ENCODE assay signal across 8 cellular contexts in the genomic region with DNA sequence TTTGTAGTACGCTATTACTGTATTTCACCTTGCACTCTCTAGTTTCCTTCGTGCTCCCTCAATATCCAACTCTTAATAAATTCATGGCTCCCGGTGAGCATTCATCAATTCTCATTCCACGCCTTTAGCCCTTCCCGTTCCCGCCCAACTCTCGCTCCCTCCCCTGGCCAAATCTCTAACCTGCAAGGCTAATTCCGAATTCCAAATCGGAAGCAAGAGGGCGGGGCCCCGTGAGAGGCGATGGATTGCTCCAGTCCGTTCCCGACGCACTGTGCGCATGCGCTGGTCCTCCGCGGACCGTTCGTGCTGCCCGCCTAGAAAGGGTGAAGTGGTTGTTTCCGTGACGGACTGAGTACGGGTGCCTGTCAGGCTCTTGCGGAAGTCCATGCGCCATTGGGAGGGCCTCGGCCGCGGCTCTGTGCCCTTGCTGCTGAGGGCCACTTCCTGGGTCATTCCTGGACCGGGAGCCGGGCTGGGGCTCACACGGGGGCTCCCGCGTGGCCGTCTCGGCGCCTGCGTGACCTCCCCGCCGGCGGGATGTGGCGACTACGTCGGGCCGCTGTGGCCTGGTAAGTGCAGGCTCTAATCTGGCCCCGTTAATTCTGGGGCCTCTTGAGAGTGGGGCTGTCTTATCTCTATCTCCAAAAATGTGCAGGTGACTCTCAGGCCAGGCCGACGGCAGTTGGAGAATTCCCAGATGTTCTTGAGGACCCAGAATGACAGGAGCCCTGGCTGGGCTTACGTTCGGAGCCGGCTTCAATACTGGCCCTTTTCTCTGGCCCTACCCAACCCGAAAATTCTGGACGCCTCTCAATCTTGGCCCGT. TPM values are rescaled to one million over a fixed set of nuclear protein-coding genes. Genes with fewer than 3 reads are reported as not detected.
DNase-seq lines count a peak whose midpoint lies in the region; ATAC-seq and TF ChIP-seq lines count a peak whose summit lies in the region.

A gene with protein sequence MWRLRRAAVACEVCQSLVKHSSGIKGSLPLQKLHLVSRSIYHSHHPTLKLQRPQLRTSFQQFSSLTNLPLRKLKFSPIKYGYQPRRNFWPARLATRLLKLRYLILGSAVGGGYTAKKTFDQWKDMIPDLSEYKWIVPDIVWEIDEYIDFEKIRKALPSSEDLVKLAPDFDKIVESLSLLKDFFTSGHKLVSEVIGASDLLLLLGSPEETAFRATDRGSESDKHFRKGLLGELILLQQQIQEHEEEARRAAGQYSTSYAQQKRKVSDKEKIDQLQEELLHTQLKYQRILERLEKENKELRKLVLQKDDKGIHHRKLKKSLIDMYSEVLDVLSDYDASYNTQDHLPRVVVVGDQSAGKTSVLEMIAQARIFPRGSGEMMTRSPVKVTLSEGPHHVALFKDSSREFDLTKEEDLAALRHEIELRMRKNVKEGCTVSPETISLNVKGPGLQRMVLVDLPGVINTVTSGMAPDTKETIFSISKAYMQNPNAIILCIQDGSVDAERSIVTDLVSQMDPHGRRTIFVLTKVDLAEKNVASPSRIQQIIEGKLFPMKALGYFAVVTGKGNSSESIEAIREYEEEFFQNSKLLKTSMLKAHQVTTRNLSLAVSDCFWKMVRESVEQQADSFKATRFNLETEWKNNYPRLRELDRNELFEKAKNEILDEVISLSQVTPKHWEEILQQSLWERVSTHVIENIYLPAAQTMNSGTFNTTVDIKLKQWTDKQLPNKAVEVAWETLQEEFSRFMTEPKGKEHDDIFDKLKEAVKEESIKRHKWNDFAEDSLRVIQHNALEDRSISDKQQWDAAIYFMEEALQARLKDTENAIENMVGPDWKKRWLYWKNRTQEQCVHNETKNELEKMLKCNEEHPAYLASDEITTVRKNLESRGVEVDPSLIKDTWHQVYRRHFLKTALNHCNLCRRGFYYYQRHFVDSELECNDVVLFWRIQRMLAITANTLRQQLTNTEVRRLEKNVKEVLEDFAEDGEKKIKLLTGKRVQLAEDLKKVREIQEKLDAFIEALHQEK (plus strand): TSS at position 368 of the 825 bp plus-strand sequence. CDS start 170 bp downstream, at position 538.

- no peaks in the 10 kb centered on the region for H3K36me3 ChIP-seq in liver (ENCODE audit: control insufficient read depth in 4 of 4, insufficient read depth in 3 of 4, low read depth in 1 of 4, low read length in 3 of 4)

- peak; percentile 46 to 50 for TF ChIP-seq RAD21 in liver (IDR thresholded peaks at IDR 0.05)

- TF ChIP-seq CTCF in liver (IDR thresholded peaks at IDR 0.05; ENCODE audit: low read depth, low read length, missing input control) = peak; percentile 21

- H3K9ac ChIP-seq in liver (ENCODE audit: low read depth in 1 of 2, low read length in 2 of 2) = peak within 1 kb of the TSS; percentile 76 to 92

- ATAC-seq in GM19438 (IDR thresholded peaks at IDR 0.05; ENCODE audit: low read depth, unreplicated experiment) = peak; percentile 99
- peak; percentile 88 for ATAC-seq in HG03575 (IDR thresholded peaks at IDR 0.05; ENCODE audit: extremely low read depth, insufficient number of reproducible peaks, low FRiP score, unreplicated experiment)

- no peaks in the 10 kb centered on the region for H3K9me3 ChIP-seq in liver (ENCODE audit: control insufficient read depth in 4 of 4, low read length in 3 of 4)

- H3K27ac ChIP-seq in liver (ENCODE audit: low read depth in 1 of 2, low read length in 2 of 2) = peak within 1 kb of the TSS; percentile 83 to 91

- H3K4me3 ChIP-seq in liver (ENCODE audit: low read depth in 1 of 3, low read length in 3 of 3) = peak within 1 kb of the TSS; percentile 83 to 97 (median 88)

- WGBS in liver = 1% methylated on average over 55 of the region's 55 CpGs

- peaks cover 0 to 20% (median 18%) of the 10 kb centered on the region in 4 donors for H3K4me1 ChIP-seq in liver (ENCODE audit: control insufficient read depth in 4 of 4, insufficient read depth in 4 of 4, low read length in 3 of 4)

- DNase-seq in CD1c-positive myeloid dendritic cell (ENCODE audit: extremely low spot score) = peak; percentile 99
- DNase-seq in NCI-H82 (lab: John Stamatoyannopoulos, UW) = peak; percentile 100
- peak; percentile 93 to 96 for DNase-seq in activated CD4-positive, alpha-beta T cell treated with anti-CD3 and anti-CD28 coated beads, Interleukin-2, amount 50 U/mL, for 48 hours
- peak; percentile 97 for DNase-seq in dermis microvascular lymphatic vessel endothelial cell (ENCODE audit: low read depth in 2 of 2)
- peak; percentile 94 for DNase-seq in stimulated activated CD4-positive, alpha-beta T cell treated with anti-CD3 and anti-CD28 coated beads, Interleukin-4, amount 100 ng/mL, for 24 hours

- H3K27me3 ChIP-seq in liver (ENCODE audit: control insufficient read depth in 4 of 4, insufficient read depth in 4 of 4, low read length in 3 of 4) = no peaks in the 10 kb centered on the region

TF ChIP-seq in liver, 16 proteins besides CTCF, POLR2A, EP300 and RAD21:
- TF ChIP-seq, protein P1, sequence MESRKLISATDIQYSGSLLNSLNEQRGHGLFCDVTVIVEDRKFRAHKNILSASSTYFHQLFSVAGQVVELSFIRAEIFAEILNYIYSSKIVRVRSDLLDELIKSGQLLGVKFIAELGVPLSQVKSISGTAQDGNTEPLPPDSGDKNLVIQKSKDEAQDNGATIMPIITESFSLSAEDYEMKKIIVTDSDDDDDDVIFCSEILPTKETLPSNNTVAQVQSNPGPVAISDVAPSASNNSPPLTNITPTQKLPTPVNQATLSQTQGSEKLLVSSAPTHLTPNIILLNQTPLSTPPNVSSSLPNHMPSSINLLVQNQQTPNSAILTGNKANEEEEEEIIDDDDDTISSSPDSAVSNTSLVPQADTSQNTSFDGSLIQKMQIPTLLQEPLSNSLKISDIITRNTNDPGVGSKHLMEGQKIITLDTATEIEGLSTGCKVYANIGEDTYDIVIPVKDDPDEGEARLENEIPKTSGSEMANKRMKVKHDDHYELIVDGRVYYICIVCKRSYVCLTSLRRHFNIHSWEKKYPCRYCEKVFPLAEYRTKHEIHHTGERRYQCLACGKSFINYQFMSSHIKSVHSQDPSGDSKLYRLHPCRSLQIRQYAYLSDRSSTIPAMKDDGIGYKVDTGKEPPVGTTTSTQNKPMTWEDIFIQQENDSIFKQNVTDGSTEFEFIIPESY (IDR thresholded peaks at IDR 0.05) = peak; percentile 97
- TF ChIP-seq EGR1 (IDR thresholded peaks at IDR 0.05; ENCODE audit: low read depth in 2 of 2) = peak; percentile 79 to 82
- peak; percentile 57 to 94 for TF ChIP-seq GABPA (IDR thresholded peaks at IDR 0.05 in 1 of 2, conservative IDR thresholded peaks at IDR 0.05 in 1 of 2)
- no peak for TF ChIP-seq TAF1 (conservative IDR thresholded peaks at IDR 0.05)
- TF ChIP-seq HNF4A (conservative IDR thresholded peaks at IDR 0.05) = peak; percentile 35 to 44
- TF ChIP-seq, protein P2, sequence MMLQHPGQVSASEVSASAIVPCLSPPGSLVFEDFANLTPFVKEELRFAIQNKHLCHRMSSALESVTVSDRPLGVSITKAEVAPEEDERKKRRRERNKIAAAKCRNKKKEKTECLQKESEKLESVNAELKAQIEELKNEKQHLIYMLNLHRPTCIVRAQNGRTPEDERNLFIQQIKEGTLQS (IDR thresholded peaks at IDR 0.05) = peak; percentile 65
- TF ChIP-seq RXRA (IDR thresholded peaks at IDR 0.05) = peak; percentile 63 to 75
- no peak for TF ChIP-seq HNF4G (IDR thresholded peaks at IDR 0.05)
- TF ChIP-seq, protein P3, sequence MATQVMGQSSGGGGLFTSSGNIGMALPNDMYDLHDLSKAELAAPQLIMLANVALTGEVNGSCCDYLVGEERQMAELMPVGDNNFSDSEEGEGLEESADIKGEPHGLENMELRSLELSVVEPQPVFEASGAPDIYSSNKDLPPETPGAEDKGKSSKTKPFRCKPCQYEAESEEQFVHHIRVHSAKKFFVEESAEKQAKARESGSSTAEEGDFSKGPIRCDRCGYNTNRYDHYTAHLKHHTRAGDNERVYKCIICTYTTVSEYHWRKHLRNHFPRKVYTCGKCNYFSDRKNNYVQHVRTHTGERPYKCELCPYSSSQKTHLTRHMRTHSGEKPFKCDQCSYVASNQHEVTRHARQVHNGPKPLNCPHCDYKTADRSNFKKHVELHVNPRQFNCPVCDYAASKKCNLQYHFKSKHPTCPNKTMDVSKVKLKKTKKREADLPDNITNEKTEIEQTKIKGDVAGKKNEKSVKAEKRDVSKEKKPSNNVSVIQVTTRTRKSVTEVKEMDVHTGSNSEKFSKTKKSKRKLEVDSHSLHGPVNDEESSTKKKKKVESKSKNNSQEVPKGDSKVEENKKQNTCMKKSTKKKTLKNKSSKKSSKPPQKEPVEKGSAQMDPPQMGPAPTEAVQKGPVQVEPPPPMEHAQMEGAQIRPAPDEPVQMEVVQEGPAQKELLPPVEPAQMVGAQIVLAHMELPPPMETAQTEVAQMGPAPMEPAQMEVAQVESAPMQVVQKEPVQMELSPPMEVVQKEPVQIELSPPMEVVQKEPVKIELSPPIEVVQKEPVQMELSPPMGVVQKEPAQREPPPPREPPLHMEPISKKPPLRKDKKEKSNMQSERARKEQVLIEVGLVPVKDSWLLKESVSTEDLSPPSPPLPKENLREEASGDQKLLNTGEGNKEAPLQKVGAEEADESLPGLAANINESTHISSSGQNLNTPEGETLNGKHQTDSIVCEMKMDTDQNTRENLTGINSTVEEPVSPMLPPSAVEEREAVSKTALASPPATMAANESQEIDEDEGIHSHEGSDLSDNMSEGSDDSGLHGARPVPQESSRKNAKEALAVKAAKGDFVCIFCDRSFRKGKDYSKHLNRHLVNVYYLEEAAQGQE (IDR thresholded peaks at IDR 0.05) = peak; percentile 81
- peak; percentile 55 to 68 for TF ChIP-seq JUND (IDR thresholded peaks at IDR 0.05)
- TF ChIP-seq NR2F2 (IDR thresholded peaks at IDR 0.05) = peak; percentile 46
- TF ChIP-seq, protein P4, sequence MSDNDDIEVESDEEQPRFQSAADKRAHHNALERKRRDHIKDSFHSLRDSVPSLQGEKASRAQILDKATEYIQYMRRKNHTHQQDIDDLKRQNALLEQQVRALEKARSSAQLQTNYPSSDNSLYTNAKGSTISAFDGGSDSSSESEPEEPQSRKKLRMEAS (IDR thresholded peaks at IDR 0.05) = peak; percentile 84
- peak; percentile 28 for TF ChIP-seq FOXA2 (IDR thresholded peaks at IDR 0.05)
- TF ChIP-seq SP1 (IDR thresholded peaks at IDR 0.05) = peak; percentile 86
- peak; percentile 97 for TF ChIP-seq YY1 (IDR thresholded peaks at IDR 0.05)
- TF ChIP-seq FOXA1 (IDR thresholded peaks at IDR 0.05) = no peak

RNA-seq across cellular contexts. Expression of the gene that starts here (rescaled TPM):
- total RNA-seq in dermis microvascular lymphatic vessel endothelial cell (34.9 and 46.2 TPM in 2 replicates), liver (10 to 100 TPM; 49.7 to 54.5 TPM)
- polyA plus RNA-seq in liver = 10 to 100 TPM; 13.2 to 17.0 TPM

Comparison
In these comparisons a context has a peak if more than half of its experiments do, and no peak if none do; other contexts are left out.
1. Peak in every context shown above with its lines: DNase-seq, ATAC-seq, H3K4me3 ChIP-seq and H3K27ac ChIP-seq.